ENCODE assay signal across 8 cellular contexts in the genomic region with DNA sequence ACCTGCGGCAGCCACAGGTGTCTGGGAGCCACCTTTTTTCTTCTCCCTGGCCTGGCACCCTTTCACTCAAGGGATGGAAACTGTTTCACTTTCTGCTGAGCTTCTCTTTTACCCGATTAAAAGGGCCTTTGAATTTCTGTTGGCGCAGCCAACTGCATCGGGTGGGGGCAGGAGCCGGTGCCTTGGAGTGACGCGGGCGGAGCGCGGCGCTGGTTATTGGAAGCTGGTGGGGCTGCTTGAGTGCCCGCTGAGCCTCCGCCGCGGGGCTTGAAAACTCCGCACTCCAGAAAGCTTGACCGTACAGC. TPM values are rescaled to one million over a fixed set of nuclear protein-coding genes. Genes with fewer than 3 reads are reported as not detected.
DNase-seq lines count a peak whose midpoint lies in the region; ATAC-seq and TF ChIP-seq lines count a peak whose summit lies in the region.

No MANE protein-coding gene starts in this region.

- H3K9me3 ChIP-seq in NT2/D1 (ENCODE audit: insufficient read depth, low read length) (no peaks in the 10 kb centered on the region), tibial nerve (no peaks in the 10 kb centered on the region)

- DNase-seq in AG08396 (ENCODE audit: low spot score), result peak; percentile 82
- peak; percentile 36 for DNase-seq in NT2/D1 (ENCODE audit: low read depth, low spot score)
- DNase-seq in activated gamma-delta T cell (lab: John Stamatoyannopoulos, UW), result peak; percentile 13
- peak; percentile 62 to 88 for DNase-seq in foreskin fibroblast
- peak; percentile 22 for DNase-seq in natural killer cell
- DNase-seq in tibial nerve (ENCODE audit: low spot score in 2 of 2), result peak; percentile 48 to 53

- intact Hi-C loops in natural killer cell (cut with micrococcal nuclease), result no loop called here

- peak in 1 of 2 donors; percentile 58 for TF ChIP-seq EP300 in tibial nerve (IDR thresholded peaks at IDR 0.05)

- peak overlapping the region in 1 of 2 donors; percentile 79 for H3K27ac Mint-ChIP-seq in natural killer cell

- peak overlapping the region; percentile 74 for H3K9ac ChIP-seq in NT2/D1 (ENCODE audit: insufficient read length, low read depth)

- peak overlapping the region; percentile 72 to 88 (median 84) for H3K27ac ChIP-seq in tibial nerve

- H3K4me1 Mint-ChIP-seq in natural killer cell, result peaks cover 10 to 21% of the 10 kb centered on the region in 2 donors

- no peaks in the 10 kb centered on the region for H3K36me3 ChIP-seq in NT2/D1 (ENCODE audit: insufficient read depth, insufficient read length, low read length)
- H3K36me3 ChIP-seq in tibial nerve, result no peaks in the 10 kb centered on the region

- WGBS in tibial nerve, 2 donors, result 0 to 1% methylated on average over 16 of the region's 17 CpGs

- ATAC-seq in GM18907 (IDR thresholded peaks at IDR 0.05; ENCODE audit: unreplicated experiment) (peak; percentile 73), HG03108 (IDR thresholded peaks at IDR 0.05; ENCODE audit: unreplicated experiment) (peak; percentile 35), natural killer cell (peak; percentile 70 to 77 (median 72))

- H3K27me3 ChIP-seq in NT2/D1 (ENCODE audit: insufficient read depth, insufficient read length) (peaks cover 12% of the 10 kb centered on the region), tibial nerve (no peaks in the 10 kb centered on the region)

- H3K4me1 ChIP-seq in NT2/D1 (ENCODE audit: insufficient read depth, insufficient read length) (peaks cover 2% of the 10 kb centered on the region), tibial nerve (peaks cover 0 to 17% (median 11%) of the 10 kb centered on the region in 4 donors)

- no peaks in the 10 kb centered on the region for H3K9me3 Mint-ChIP-seq in natural killer cell

- TF ChIP-seq POLR2A in tibial nerve (IDR thresholded peaks at IDR 0.05), result peak in 1 of 2 donors; percentile 28

- no peak for TF ChIP-seq CTCF in foreskin fibroblast (IDR thresholded peaks at IDR 0.05; ENCODE audit: low read depth, low read length)
- no peak for TF ChIP-seq CTCF in natural killer cell (IDR thresholded peaks at IDR 0.05)
- TF ChIP-seq CTCF in tibial nerve (IDR thresholded peaks at IDR 0.05), result no peak

- no peaks in the 10 kb centered on the region for H3K36me3 Mint-ChIP-seq in natural killer cell

- H3K4me3 ChIP-seq in NT2/D1 (ENCODE audit: insufficient read length, low read depth) (peak overlapping the region; percentile 36), foreskin fibroblast (ENCODE audit: low read depth in 1 of 2, low read length in 2 of 2) (peak overlapping the region; percentile 73 to 91), tibial nerve (peak overlapping the region; percentile 67 to 93 (median 78))

- H3K4me3 Mint-ChIP-seq in natural killer cell, result peak overlapping the region; percentile 94

- H3K27me3 Mint-ChIP-seq in natural killer cell (ENCODE audit: low read depth in 2 of 2), result no peaks in the 10 kb centered on the region

RNA-seq across cellular contexts. Expression of gene TJP2, which starts 52.0 kb away (rescaled TPM):
- total RNA-seq in natural killer cell (1 to 10 TPM; 6.8 to 10.0 (median 9.6) TPM), tibial nerve (100 to 1,000 TPM; 123 to 207 (median 182) TPM)

Comparison
In these comparisons a context has a peak if more than half of its experiments do, and no peak if none do; other contexts are left out.
1. Peak in every context shown above with its lines: DNase-seq, ATAC-seq, H3K4me3 ChIP-seq and H3K27ac ChIP-seq.
2. DNase-seq: peak in every context shown above with its lines; median percentile 82 in AG08396; 75 in foreskin fibroblast; 50 in tibial nerve; 36 in NT2/D1; 22 in natural killer cell; 13 in activated gamma-delta T cell.
3. RNA of gene TJP2, which starts 52.0 kb away (total RNA-seq): 123 to 207 TPM in tibial nerve; 6.8 to 10.0 TPM in natural killer cell; every median in the first group is over 10 times any median in the second.